9 cellular contexts compared by ENCODE assay signal in the genomic region with DNA sequence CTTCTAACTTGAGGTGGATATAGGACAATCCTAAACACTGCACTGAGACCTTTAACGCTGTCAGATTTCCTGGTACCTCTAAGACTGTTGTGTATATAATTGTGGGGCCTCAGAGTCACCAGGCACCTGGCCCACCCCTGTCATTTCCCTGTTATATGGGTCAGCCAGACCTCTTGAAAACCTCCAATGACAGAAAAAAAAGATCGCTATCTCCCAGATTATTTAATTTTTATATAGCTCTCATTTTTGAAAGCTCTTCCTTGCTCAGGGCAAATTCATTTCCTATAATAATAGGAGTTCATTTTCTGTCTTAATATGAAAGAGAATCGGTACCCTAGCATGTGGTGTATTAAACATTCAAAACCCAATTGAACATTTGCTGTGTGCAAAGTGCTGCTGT. TPM values are rescaled to one million over a fixed set of nuclear protein-coding genes. Genes with fewer than 3 reads are reported as not detected.
"Had no signal": no experiment of that assay in that cellular context is flagged by ENCODE, and none has a peak within 500 bp of the region (broad histone marks: within the 10 kb centered on the region; RNA-seq: fewer than 3 reads in every experiment).

No MANE protein-coding gene starts in this region.

- H2AFZ ChIP-seq: GM23248 had no signal

- H3K27ac ChIP-seq: GM23248 had no signal

- H3K4me3 ChIP-seq: GM23248, HAP-1, K562 had no signal

- DNase-seq: GM23248, H7, HFFc6, IMR-90 had no signal

- H3K9ac ChIP-seq: GM23248 had no signal

- H3K36me3 ChIP-seq: HAP-1 had no signal

- ATAC-seq: HCT116, K562 had no signal

- H3K9me3 ChIP-seq: HAP-1 had no signal

RNA-seq across cellular contexts. Expression of a gene that starts 56.7 kb away (rescaled TPM):
- total RNA-seq: GM23248, H4, H7, HFFc6, HT-29, IMR-90, K562 had no signal
- polyA plus RNA-seq: GM23248, IMR-90, K562 had no signal
